ENCODE assay signal across 18 cellular contexts in the genomic region with DNA sequence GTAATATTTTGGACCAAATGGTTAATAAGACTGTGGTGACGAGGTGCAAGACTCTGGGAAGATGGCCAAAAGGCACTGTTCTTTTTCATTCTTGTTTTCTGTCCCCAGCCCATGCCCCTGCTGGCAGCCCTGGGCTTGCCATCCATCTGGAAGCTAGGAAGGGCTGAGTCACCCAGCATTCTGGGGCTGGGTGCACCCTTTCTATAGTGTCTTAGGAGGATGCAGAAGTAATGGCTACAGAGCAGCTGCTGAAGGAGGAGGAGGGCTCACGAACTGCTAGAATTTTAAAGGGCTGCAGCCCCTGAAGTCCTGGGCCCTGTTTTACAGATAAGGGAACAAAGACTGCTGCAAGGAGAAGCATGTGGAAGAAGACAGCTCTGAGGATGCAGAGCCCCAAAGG. TPM values are rescaled to one million over a fixed set of nuclear protein-coding genes. Genes with fewer than 3 reads are reported as not detected.
A peak's percentile ranks its signal among the peaks of the same experiment; 100 is the strongest.
DNase-seq lines count a peak whose midpoint lies in the region; ATAC-seq and TF ChIP-seq lines count a peak whose summit lies in the region.
"Had no signal": no experiment of that assay in that cellular context is flagged by ENCODE, and none has a peak within 500 bp of the region (broad histone marks: within the 10 kb centered on the region; RNA-seq: fewer than 3 reads in every experiment).

No MANE protein-coding gene starts in this region.

- H4K8ac ChIP-seq in IMR-90 (ENCODE audit: low read depth in 2 of 2, low read length in 2 of 2): no peak overlapping the region

- H3K4me3 ChIP-seq in IMR-90 (ENCODE audit: insufficient read depth, low read depth, low read length) (no peak overlapping the region), brain microvascular endothelial cell (ENCODE audit: low read depth, low read length) (no peak overlapping the region)
- no peak overlapping the region for H3K4me3 ChIP-seq in effector memory CD4-positive, alpha-beta T cell (ENCODE audit: insufficient read depth, low read depth, low read length, poor library complexity, severe bottlenecking)
- H3K4me3 ChIP-seq: skin epidermis, vagina had no signal

- H3K14ac ChIP-seq in IMR-90 (replicated peaks; ENCODE audit: low read depth, low read length): no peak overlapping the region

- H4K5ac ChIP-seq in IMR-90 (ENCODE audit: low read depth, low read length): no peak overlapping the region

- H2AFZ ChIP-seq in IMR-90 (replicated peaks; ENCODE audit: low read length, poor library complexity): no peak overlapping the region

- no peak overlapping the region for H3K56ac ChIP-seq in IMR-90 (ENCODE audit: extremely low read depth, insufficient read depth, low read length)

- no peaks in the 10 kb centered on the region for H3K79me1 ChIP-seq in IMR-90 (ENCODE audit: low read depth in 1 of 2, low read length in 2 of 2)

- TF ChIP-seq RAD21 in IMR-90 (IDR thresholded peaks at IDR 0.05; ENCODE audit: low read length): no peak

- ATAC-seq in IMR-90 (ENCODE audit: low read depth): no peak
- ATAC-seq: T-cell had no signal

- H3K9ac ChIP-seq in IMR-90 (ENCODE audit: low read depth, low read length): no peak overlapping the region
- H3K9ac ChIP-seq: KMS-11 had no signal

- no peak for TF ChIP-seq CTCF in IMR-90 (conservative IDR thresholded peaks at IDR 0.05; ENCODE audit: low read depth, low read length)
- TF ChIP-seq CTCF in brain microvascular endothelial cell (IDR thresholded peaks at IDR 0.05; ENCODE audit: low read depth, low read length, missing control alignments): peak; percentile 54
- peak; percentile 24 for TF ChIP-seq CTCF in osteocyte (IDR thresholded peaks at IDR 0.05)

- no peak overlapping the region for H3K4me2 ChIP-seq in IMR-90 (ENCODE audit: low read depth, low read length)
- H3K4me2 ChIP-seq: KMS-11 had no signal

- no peaks in the 10 kb centered on the region for H4K20me1 ChIP-seq in IMR-90 (ENCODE audit: insufficient read depth, low read length)

- no peak overlapping the region for H2BK15ac ChIP-seq in IMR-90 (ENCODE audit: low read depth, low read length)

- H3K9me3 Mint-ChIP-seq in osteocyte (ENCODE audit: unreplicated experiment): no peaks in the 10 kb centered on the region
- H3K9me3 Mint-ChIP-seq: CD8-positive, alpha-beta memory T cell; stimulated activated naive CD8-positive, alpha-beta T cell treated with anti-CD3 and anti-CD28 coated beads, Interleukin-15, Interleukin-2, amounts not matched to agents 100 ng/mL and 50 ng/mL, for 24 hours; T-cell had no signal

- in situ Hi-C loops in IMR-90 (cut with MboI; ENCODE audit: low sequenced_read_pairs): no loop called here
- in situ Hi-C loops in brain microvascular endothelial cell (cut with HindIII; ENCODE audit: low pct_ligation_motif_present, low sequenced_read_pairs): loop anchor here (25.0 kb wide), 1 partner anchor 621 kb away; no protein-coding TSS in a partner anchor

- BruUV-seq in IMR-90 (replicated peaks; lab: Mats Ljungman, UMichigan): no TSS peak

- CTCF ChIA-PET in IMR-90 (lab: Yijun Ruan, JAX): interaction anchor here (0.9 kb wide), 1 partner anchor 197 kb away, joined by 3 read pairs; no protein-coding TSS in a partner anchor

- H3K9me3 ChIP-seq in IMR-90 (ENCODE audit: control insufficient read depth, insufficient read depth, low read length): no peaks in the 10 kb centered on the region
- no peaks in the 10 kb centered on the region for H3K9me3 ChIP-seq in effector memory CD4-positive, alpha-beta T cell (ENCODE audit: control insufficient read depth, low read length)
- H3K9me3 ChIP-seq: vagina had no signal

- intact Hi-C loops in IMR-90 (cut with micrococcal nuclease): loop anchor here (5.0 to 10.0 kb wide), 4 partner anchors 116 to 1171 kb away; no protein-coding TSS in a partner anchor

- peaks cover 13% of the 10 kb centered on the region for H3K4me1 Mint-ChIP-seq in osteocyte (ENCODE audit: unreplicated experiment)

- H3K27ac ChIP-seq in IMR-90 (ENCODE audit: insufficient read depth, low read length) (no peak overlapping the region), brain microvascular endothelial cell (no peak overlapping the region)
- no peak overlapping the region for H3K27ac ChIP-seq in effector memory CD4-positive, alpha-beta T cell (ENCODE audit: insufficient read depth, low read length, poor library complexity, severe bottlenecking)
- H3K27ac ChIP-seq: HL-60, KMS-11, vagina had no signal

- H3K36me3 ChIP-seq in IMR-90 (ENCODE audit: control insufficient read depth, insufficient read depth, low read length): no peaks in the 10 kb centered on the region
- H3K36me3 ChIP-seq in brain microvascular endothelial cell (replicated peaks): no peaks in the 10 kb centered on the region
- no peaks in the 10 kb centered on the region for H3K36me3 ChIP-seq in effector memory CD4-positive, alpha-beta T cell (ENCODE audit: control insufficient read depth, insufficient read depth, low read length)
- H3K36me3 ChIP-seq: vagina had no signal

- no peak overlapping the region; the same call in 1 of the 2 replicates for H2AK5ac ChIP-seq in IMR-90 (ENCODE audit: low read depth, low read length)

- DNase-seq in EH (ENCODE audit: low read depth): peak; percentile 57
- DNase-seq in IMR-90: peak; percentile 23
- DNase-seq in brain microvascular endothelial cell: no peak
- no peak for DNase-seq in osteocyte (ENCODE audit: extremely low spot score, unreplicated experiment)
- no peak for DNase-seq in effector CD4-positive, alpha-beta T cell
- no peak for DNase-seq in germinal center (ENCODE audit: low spot score)
- no peak for DNase-seq in effector memory CD4-positive, alpha-beta T cell
- DNase-seq: activated CD4-positive, CD25-positive, alpha-beta regulatory T cell; activated naive CD4-positive, alpha-beta T cell; CD8-positive, alpha-beta memory T cell; NCI-H2081; NCI-H69; T-cell had no signal

- H2BK20ac ChIP-seq in IMR-90 (ENCODE audit: low read depth, low read length): peak overlapping the region; percentile 5; the same call in 1 of the 2 replicates

- H3K4me3 Mint-ChIP-seq in osteocyte (ENCODE audit: unreplicated experiment): no peak overlapping the region

- H4K91ac ChIP-seq in IMR-90 (ENCODE audit: insufficient read depth, low read depth, low read length): peak overlapping the region; percentile 32; the same call in 1 of the 2 replicates

- no peak overlapping the region for H3K23ac ChIP-seq in IMR-90 (ENCODE audit: low read depth, low read length)

- H2AK9ac ChIP-seq in IMR-90 (replicated peaks; ENCODE audit: low read depth, low read length, poor library complexity): no peak overlapping the region

- POLR2A ChIA-PET in IMR-90 (lab: Charles Lee; ENCODE audit: unreplicated experiment): no interaction called here

- H3K18ac ChIP-seq in IMR-90 (ENCODE audit: low read depth, low read length): no peak overlapping the region

- WGBS in IMR-90 (ENCODE audit: extremely low coverage in 2 of 2, insufficient read length in 1 of 2), 2 experiments: no CpG with 5 or more reads among the region's 2 CpGs

- dilution Hi-C loops in IMR-90 (cut with HindIII; ENCODE audit: low sequenced_read_pairs, unreplicated experiment): no loop called here

- peaks cover 8% of the 10 kb centered on the region; the same call in 1 of the 2 replicates for H3K4me1 ChIP-seq in IMR-90 (ENCODE audit: control insufficient read depth, insufficient read depth, low read length)
- H3K4me1 ChIP-seq in effector memory CD4-positive, alpha-beta T cell (ENCODE audit: control insufficient read depth, insufficient read depth, low read length, poor library complexity, severe bottlenecking): peaks cover 8% of the 10 kb centered on the region

- TF ChIP-seq POLR2A in IMR-90 (IDR thresholded peaks at IDR 0.05; ENCODE audit: low read depth, low read length): no peak

- no peaks in the 10 kb centered on the region for H3K36me3 Mint-ChIP-seq in osteocyte (ENCODE audit: unreplicated experiment)
- H3K36me3 Mint-ChIP-seq: T-cell had no signal

- H3K27me3 ChIP-seq in IMR-90 (ENCODE audit: control insufficient read depth, insufficient read depth, low read length) (no peaks in the 10 kb centered on the region), brain microvascular endothelial cell (replicated peaks) (no peaks in the 10 kb centered on the region)
- H3K27me3 ChIP-seq in effector memory CD4-positive, alpha-beta T cell (replicated peaks; ENCODE audit: control insufficient read depth, insufficient read depth, low read length, poor library complexity, severe bottlenecking): no peaks in the 10 kb centered on the region
- H3K27me3 ChIP-seq: vagina had no signal

- H3K27ac Mint-ChIP-seq in osteocyte (ENCODE audit: unreplicated experiment): no peak overlapping the region
- H3K27ac Mint-ChIP-seq: CD8-positive, alpha-beta memory T cell; stimulated activated naive CD8-positive, alpha-beta T cell treated with anti-CD3 and anti-CD28 coated beads, Interleukin-15, Interleukin-2, amounts not matched to agents 100 ng/mL and 50 ng/mL, for 24 hours; T-cell had no signal

- peaks cover 5% of the 10 kb centered on the region; the same call in 1 of the 2 replicates for H3K9me1 ChIP-seq in IMR-90 (ENCODE audit: insufficient read depth, low read length)

- no peak overlapping the region for H2BK120ac ChIP-seq in IMR-90 (ENCODE audit: low read depth, low read length)

- H3K4ac ChIP-seq in IMR-90 (ENCODE audit: low read depth, low read length): no peak overlapping the region

- H2BK5ac ChIP-seq in IMR-90 (ENCODE audit: low read depth, low read length, poor library complexity, severe bottlenecking): no peak overlapping the region

- peaks cover 16% of the 10 kb centered on the region for H3K27me3 Mint-ChIP-seq in osteocyte (ENCODE audit: unreplicated experiment)

TF ChIP-seq in IMR-90, 13 proteins besides CTCF, POLR2A, EP300 and RAD21:
- TF ChIP-seq, protein P1, sequence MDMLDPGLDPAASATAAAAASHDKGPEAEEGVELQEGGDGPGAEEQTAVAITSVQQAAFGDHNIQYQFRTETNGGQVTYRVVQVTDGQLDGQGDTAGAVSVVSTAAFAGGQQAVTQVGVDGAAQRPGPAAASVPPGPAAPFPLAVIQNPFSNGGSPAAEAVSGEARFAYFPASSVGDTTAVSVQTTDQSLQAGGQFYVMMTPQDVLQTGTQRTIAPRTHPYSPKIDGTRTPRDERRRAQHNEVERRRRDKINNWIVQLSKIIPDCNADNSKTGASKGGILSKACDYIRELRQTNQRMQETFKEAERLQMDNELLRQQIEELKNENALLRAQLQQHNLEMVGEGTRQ (IDR thresholded peaks at IDR 0.05; ENCODE audit: low read depth, low read length): no peak

RNA-seq across cellular contexts. Expression of a gene that starts 42.8 kb away (rescaled TPM):
- total RNA-seq in IMR-90 (2012; rRNA removed): 21.4 and 31.2 TPM in 2 replicates
- polyA plus RNA-seq in IMR-90 (2012; rRNA removed): 26.4 and 30.1 TPM in 2 replicates
- 9.1 and 20.2 TPM in 2 replicates for polyA plus RNA-seq in IMR-90 (2012; cell fraction: cytosol; rRNA removed)
- 5.8 and 34.8 TPM in 2 replicates for polyA plus RNA-seq in IMR-90 (2012; cell fraction: nucleus; rRNA removed; ENCODE audit: low replicate concordance)
- 48.8 and 49.9 TPM in 2 replicates for total RNA-seq in osteocyte

Comparison
In these comparisons a context has a peak if more than half of its experiments do, and no peak if none do; other contexts are left out.
1. DNase-seq: peak in EH (single experiment) and IMR-90 (single experiment); none in brain microvascular endothelial cell (single experiment), osteocyte (single experiment), effector CD4-positive, alpha-beta T cell (single experiment), germinal center (single experiment) and effector memory CD4-positive, alpha-beta T cell (0 of 3).